10 cellular contexts compared by ENCODE assay signal in the genomic region with DNA sequence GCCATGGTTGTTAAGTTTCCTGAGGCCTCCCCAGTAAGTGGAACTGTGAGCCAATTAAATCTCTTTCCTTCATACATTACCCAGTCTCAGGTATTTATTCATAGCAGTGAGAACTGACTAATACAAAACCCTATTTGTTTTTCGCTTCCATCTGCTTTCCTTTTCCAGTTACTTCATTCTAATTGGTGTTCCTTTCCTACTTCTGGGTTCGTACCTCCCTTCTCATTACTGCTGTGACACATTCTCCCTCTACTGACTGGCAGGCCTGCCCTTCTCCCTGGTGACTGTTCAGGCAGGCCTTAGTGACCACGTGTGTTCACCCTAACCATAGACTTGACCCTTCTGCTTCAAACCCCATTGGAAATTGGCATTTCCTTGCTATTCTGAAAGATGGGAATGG. TPM values are rescaled to one million over a fixed set of nuclear protein-coding genes. Genes with fewer than 3 reads are reported as not detected.
A peak's percentile ranks its signal among the peaks of the same experiment; 100 is the strongest.
DNase-seq lines count a peak whose midpoint lies in the region; TF ChIP-seq lines count a peak whose summit lies in the region.
"Had no signal": no experiment of that assay in that cellular context is flagged by ENCODE, and none has a peak within 500 bp of the region (broad histone marks: within the 10 kb centered on the region; RNA-seq: fewer than 3 reads in every experiment).

No MANE protein-coding gene starts in this region.

- no peak for TF ChIP-seq CTCF in endodermal cell (conservative IDR thresholded peaks at IDR 0.05)
- no peak for TF ChIP-seq CTCF in sigmoid colon (IDR thresholded peaks at IDR 0.05)

- H3K36me3 Mint-ChIP-seq in endodermal cell (ENCODE audit: low read depth), result peaks cover 2% of the 10 kb centered on the region

- H3K27ac Mint-ChIP-seq in endodermal cell, result no peak overlapping the region

- H3K4me1 ChIP-seq in endodermal cell (ENCODE audit: control insufficient read depth, insufficient read depth, low read length), result no peaks in the 10 kb centered on the region
- peaks cover 0 to 45% (median 37%) of the 10 kb centered on the region in 4 donors for H3K4me1 ChIP-seq in sigmoid colon

- WGBS in endodermal cell (ENCODE audit: insufficient coverage in 1 of 2, insufficient read length in 1 of 2), 2 experiments, result 94 to 96% methylated on average over 2 to 3 of the region's 3 CpGs
- WGBS in sigmoid colon, 2 donors, result 81 to 82% methylated on average over 3 of the region's 3 CpGs

- H3K9me3 ChIP-seq in endodermal cell (ENCODE audit: control insufficient read depth, low read length) (no peaks in the 10 kb centered on the region), sigmoid colon (no peaks in the 10 kb centered on the region)

- peak overlapping the region; percentile 84 for H3K27ac ChIP-seq in endodermal cell (ENCODE audit: low read depth, low read length)
- peak overlapping the region; percentile 76 to 87 (median 80) for H3K27ac ChIP-seq in sigmoid colon

- no peaks in the 10 kb centered on the region for H3K9me3 Mint-ChIP-seq in endodermal cell
- H3K9me3 Mint-ChIP-seq: central memory CD8-positive, alpha-beta T cell had no signal

- H3K27me3 ChIP-seq in endodermal cell (ENCODE audit: control insufficient read depth, insufficient read depth, low read length, poor library complexity, severe bottlenecking) (peaks cover 38% of the 10 kb centered on the region), sigmoid colon (no peaks in the 10 kb centered on the region)

- H3K4me3 ChIP-seq in endodermal cell (ENCODE audit: low read length), result no peak overlapping the region
- H3K4me3 ChIP-seq in sigmoid colon, result no peak overlapping the region

- intact Hi-C loops in sigmoid colon (cut with DNase I), result loop anchor here (5.0 kb wide), 1 partner anchor 110 kb away; the partner anchor contains the start of gene ZNRF2

- H3K9ac ChIP-seq in endodermal cell (ENCODE audit: extremely low read depth, low read length, poor library complexity, severe bottlenecking), result no peak overlapping the region

- no peak for TF ChIP-seq EP300 in sigmoid colon (IDR thresholded peaks at IDR 0.05)

- peaks cover 29% of the 10 kb centered on the region for H3K27me3 Mint-ChIP-seq in endodermal cell (ENCODE audit: insufficient read depth)
- H3K27me3 Mint-ChIP-seq: central memory CD8-positive, alpha-beta T cell had no signal

- H3K36me3 ChIP-seq in endodermal cell (ENCODE audit: control insufficient read depth, insufficient read depth, low read length) (no peaks in the 10 kb centered on the region), sigmoid colon (no peaks in the 10 kb centered on the region)

- H3K4me3 Mint-ChIP-seq in endodermal cell, result no peak overlapping the region
- H3K4me3 Mint-ChIP-seq: central memory CD8-positive, alpha-beta T cell had no signal

- H3K4me1 Mint-ChIP-seq in endodermal cell, result peaks cover 5% of the 10 kb centered on the region
- H3K4me1 Mint-ChIP-seq: central memory CD8-positive, alpha-beta T cell had no signal

- no peak for TF ChIP-seq POLR2A in sigmoid colon (IDR thresholded peaks at IDR 0.05)

- DNase-seq in EH (ENCODE audit: low read depth) (peak; percentile 42), NCI-H1694 treated with DMSO at 0.1 percent for 48 hours (lab: John Stamatoyannopoulos, UW) (peak; percentile 74), endodermal cell (no peak), sigmoid colon (no peak), OCI-M2 (lab: John Stamatoyannopoulos, UW; ENCODE audit: unreplicated experiment) (no peak)
- no peak for DNase-seq in NK-92 treated with Interleukin-12 subunit alpha and Interleukin-12 subunit beta, amount 100 ng/mL, for 24 hours (lab: John Stamatoyannopoulos, UW)
- DNase-seq in activated CD4-positive, CD25-positive, alpha-beta regulatory T cell treated with anti-CD3 and anti-CD28 coated beads, Interleukin-2, amount 50 U/mL, for 72 hours, result no peak
- DNase-seq: activated CD8-positive, alpha-beta memory T cell treated with anti-CD3 and anti-CD28 coated beads, Interleukin-2, amount 50 U/mL, for 48 hours; NCI-H2029 treated with DMSO at 0.1 percent for 48 hours had no signal

RNA-seq across cellular contexts. Expression of gene MTURN, which starts 37.7 kb away (rescaled TPM):
- total RNA-seq in endodermal cell (10 to 100 TPM; 11.2 to 12.1 TPM), sigmoid colon (100 to 1,000 TPM in 1 of 4 donors, 10 to 100 TPM in 3; 75.9 to 102 (median 87.4) TPM)
- 11.9 TPM for polyA plus RNA-seq in endodermal cell (2013, experiment 1 of 2)
- polyA plus RNA-seq in endodermal cell (2013, experiment 2 of 2), result 10.0 TPM
- 10 to 100 TPM in 1 of 3 donors, 1 to 10 TPM in 2; 7.2 to 33.0 (median 7.4) TPM for polyA plus RNA-seq in sigmoid colon

Comparison
In these comparisons a context has a peak if more than half of its experiments do, and no peak if none do; other contexts are left out.
1. DNase-seq: peak in EH (single experiment) and NCI-H1694 treated with DMSO at 0.1 percent for 48 hours (single experiment); none in endodermal cell (single experiment), sigmoid colon (single experiment), NK-92 treated with Interleukin-12 subunit alpha and Interleukin-12 subunit beta, amount 100 ng/mL, for 24 hours (single experiment), OCI-M2 (single experiment) and activated CD4-positive, CD25-positive, alpha-beta regulatory T cell treated with anti-CD3 and anti-CD28 coated beads, Interleukin-2, amount 50 U/mL, for 72 hours (single experiment).
2. RNA of gene MTURN, which starts 37.7 kb away (total RNA-seq): 75.9 to 102 TPM in sigmoid colon; 11.2 to 12.1 TPM in endodermal cell; every median in the first group is over 4 times any median in the second.